Comparison of ENCODE assay signal across 9 cellular contexts in the genomic region with DNA sequence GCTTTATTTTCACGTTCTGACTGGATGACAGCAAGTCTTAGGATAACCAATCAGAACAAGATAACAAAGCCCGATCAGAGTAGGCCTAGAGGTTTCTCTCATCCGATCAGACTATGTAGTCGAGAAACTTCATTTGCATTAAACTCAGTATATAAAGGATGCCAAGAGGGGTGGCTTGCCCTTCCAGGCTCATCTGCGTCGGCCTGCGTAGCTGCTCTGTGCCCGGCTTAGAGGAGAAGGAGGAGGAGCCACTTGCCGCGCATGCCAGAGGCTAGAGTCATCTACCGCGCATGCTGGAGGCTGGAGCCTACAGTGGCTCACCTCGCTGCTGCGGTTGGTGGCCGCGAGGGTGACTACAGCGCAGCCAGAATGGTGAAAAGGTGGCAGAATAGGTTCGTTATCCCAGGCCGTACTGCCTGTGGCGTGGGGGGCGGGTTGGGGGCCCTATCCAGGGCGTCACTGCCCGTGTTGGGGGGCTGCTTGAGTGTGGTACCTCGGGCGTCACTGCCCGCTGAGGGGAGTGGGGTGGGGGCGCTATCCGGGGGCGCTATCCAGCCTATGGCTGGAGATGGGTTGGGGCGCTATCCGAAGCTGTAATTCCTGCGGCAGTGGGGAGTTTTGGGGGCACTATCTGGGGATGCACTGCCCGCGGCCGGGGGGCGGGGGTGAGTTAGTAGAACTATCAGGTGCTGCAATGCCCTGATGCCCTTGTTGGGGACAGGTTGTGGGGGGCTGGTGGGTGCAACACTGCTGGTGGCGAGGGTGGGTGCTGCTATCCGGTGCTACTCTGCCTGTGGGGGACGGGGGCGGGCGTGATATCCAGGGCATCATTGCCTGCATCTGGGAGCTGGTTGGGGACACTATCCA. TPM values are rescaled to one million over a fixed set of nuclear protein-coding genes. Genes with fewer than 3 reads are reported as not detected.
DNase-seq lines count a peak whose midpoint lies in the region; ATAC-seq and TF ChIP-seq lines count a peak whose summit lies in the region.
"Had no signal": no experiment of that assay in that cellular context is flagged by ENCODE, and none has a peak within 500 bp of the region (broad histone marks: within the 10 kb centered on the region; RNA-seq: fewer than 3 reads in every experiment).

A gene (minus strand): TSS at position 218 of the 867 bp plus-strand sequence. CDS start 2,622 bp downstream, outside the sequence.

- H3K9me3 ChIP-seq in right cardiac atrium (ENCODE audit: control insufficient read depth, low read length) (no peaks in the 10 kb centered on the region), gastroesophageal sphincter (no peaks in the 10 kb centered on the region), ovary (no peaks in the 10 kb centered on the region)

- H3K36me3 ChIP-seq in gastroesophageal sphincter, result no peaks in the 10 kb centered on the region
- H3K36me3 ChIP-seq in ovary, result no peaks in the 10 kb centered on the region

- H3K27me3 ChIP-seq in right cardiac atrium (ENCODE audit: control insufficient read depth, insufficient read depth) (no peaks in the 10 kb centered on the region), gastroesophageal sphincter (peaks cover 61% of the 10 kb centered on the region), ovary (no peaks in the 10 kb centered on the region)

- DNase-seq in NCI-H2171 (lab: John Stamatoyannopoulos, UW) (peak; percentile 61), right cardiac atrium (peak in 1 of 3 donors; percentile 60), sciatic nerve (ENCODE audit: low spot score) (no peak), SIG-M5 treated with dmso at 0.1 percent for 504 hours (lab: John Stamatoyannopoulos, UW; ENCODE audit: unreplicated experiment) (no peak), ovary (no peak)

- intact Hi-C loops in right cardiac atrium (cut with DNase I), result loop anchor here in 1 of 4 donors (5.0 kb wide), 1 partner anchor 228 kb away; no protein-coding TSS in a partner anchor
- intact Hi-C loops in sciatic nerve (cut with DNase I), result no loop called here
- intact Hi-C loops in ovary (cut with DNase I), result no loop called here

- no peak for TF ChIP-seq CTCF in gastroesophageal sphincter (IDR thresholded peaks at IDR 0.05)
- no peak for TF ChIP-seq CTCF in ovary (IDR thresholded peaks at IDR 0.05)

- WGBS in right cardiac atrium, result 75% methylated on average over 41 of the region's 41 CpGs
- WGBS in gastroesophageal sphincter (ENCODE audit: low coverage in 1 of 2), 2 donors, result 62 to 76% methylated on average over 2 to 8 of the region's 41 CpGs
- WGBS in ovary, 3 donors, result 55 to 80% (median 71%) methylated on average over 40 to 41 of the region's 41 CpGs

- no peak for TF ChIP-seq POLR2A in gastroesophageal sphincter (IDR thresholded peaks at IDR 0.05)
- TF ChIP-seq POLR2A in ovary (IDR thresholded peaks at IDR 0.05), result no peak

- no peaks in the 10 kb centered on the region for H3K9me3 Mint-ChIP-seq in activated naive CD4-positive, alpha-beta T cell treated with anti-CD3 and anti-CD28 coated beads, Interleukin-2, amount 50 U/mL, for 24 hours

- TF ChIP-seq EP300 in gastroesophageal sphincter (IDR thresholded peaks at IDR 0.05) (no peak), ovary (IDR thresholded peaks at IDR 0.05) (no peak)

- H3K4me3 Mint-ChIP-seq in activated naive CD4-positive, alpha-beta T cell treated with anti-CD3 and anti-CD28 coated beads, Interleukin-2, amount 50 U/mL, for 24 hours, result peak within 1 kb of the TSS; percentile 76

- H3K4me3 ChIP-seq in GM08714 (ENCODE audit: low read length) (peak within 1 kb of the TSS; percentile 1; the same call in 1 of the 2 replicates), right cardiac atrium (ENCODE audit: low read length) (no peak within 1 kb of the TSS), gastroesophageal sphincter (peak within 1 kb of the TSS in 1 of 2 donors; percentile 19), ovary (no peak within 1 kb of the TSS)

- H3K27me3 Mint-ChIP-seq in activated naive CD4-positive, alpha-beta T cell treated with anti-CD3 and anti-CD28 coated beads, Interleukin-2, amount 50 U/mL, for 24 hours, result peaks cover 6% of the 10 kb centered on the region

- peak; percentile 37 to 62 for ATAC-seq in right cardiac atrium
- ATAC-seq in sciatic nerve, result peak; percentile 44
- ATAC-seq in gastroesophageal sphincter, result no peak

- no peaks in the 10 kb centered on the region for H3K36me3 Mint-ChIP-seq in activated naive CD4-positive, alpha-beta T cell treated with anti-CD3 and anti-CD28 coated beads, Interleukin-2, amount 50 U/mL, for 24 hours

- H3K27ac Mint-ChIP-seq in activated naive CD4-positive, alpha-beta T cell treated with anti-CD3 and anti-CD28 coated beads, Interleukin-2, amount 50 U/mL, for 24 hours, result no peak within 1 kb of the TSS

- H3K4me1 Mint-ChIP-seq in activated naive CD4-positive, alpha-beta T cell treated with anti-CD3 and anti-CD28 coated beads, Interleukin-2, amount 50 U/mL, for 24 hours, result peaks cover 36% of the 10 kb centered on the region

- H3K27ac ChIP-seq in right cardiac atrium (ENCODE audit: low read length) (no peak within 1 kb of the TSS), gastroesophageal sphincter (no peak within 1 kb of the TSS), ovary (no peak within 1 kb of the TSS)

- H3K4me1 ChIP-seq in right cardiac atrium (ENCODE audit: control insufficient read depth, insufficient read depth, low read length) (no peaks in the 10 kb centered on the region), gastroesophageal sphincter (peaks cover 0 to 10% (median 0%) of the 10 kb centered on the region in 3 donors), ovary (ENCODE audit: insufficient read depth) (peaks cover 2% of the 10 kb centered on the region)

RNA-seq across cellular contexts. Expression of the gene that starts here (rescaled TPM):
- total RNA-seq in right cardiac atrium, result not detected
- not detected for polyA plus RNA-seq in right cardiac atrium
- not detected for total RNA-seq in sciatic nerve
- total RNA-seq in gastroesophageal sphincter, result under 1 TPM in 1 of 4 donors, not detected in 3; 0.15 TPM
- not detected for total RNA-seq in ovary
- polyA plus RNA-seq in ovary, result not detected
- total RNA-seq: RPMI7951 had no signal

Comparison
In these comparisons a context has a peak if more than half of its experiments do, and no peak if none do; other contexts are left out.
1. Peak in ATAC-seq in right cardiac atrium; RNA of the gene not detected or under 1 TPM.
2. Peak in ATAC-seq in sciatic nerve; RNA of the gene not detected or under 1 TPM.